ENCODE assay signal across 8 cellular contexts in the genomic region with DNA sequence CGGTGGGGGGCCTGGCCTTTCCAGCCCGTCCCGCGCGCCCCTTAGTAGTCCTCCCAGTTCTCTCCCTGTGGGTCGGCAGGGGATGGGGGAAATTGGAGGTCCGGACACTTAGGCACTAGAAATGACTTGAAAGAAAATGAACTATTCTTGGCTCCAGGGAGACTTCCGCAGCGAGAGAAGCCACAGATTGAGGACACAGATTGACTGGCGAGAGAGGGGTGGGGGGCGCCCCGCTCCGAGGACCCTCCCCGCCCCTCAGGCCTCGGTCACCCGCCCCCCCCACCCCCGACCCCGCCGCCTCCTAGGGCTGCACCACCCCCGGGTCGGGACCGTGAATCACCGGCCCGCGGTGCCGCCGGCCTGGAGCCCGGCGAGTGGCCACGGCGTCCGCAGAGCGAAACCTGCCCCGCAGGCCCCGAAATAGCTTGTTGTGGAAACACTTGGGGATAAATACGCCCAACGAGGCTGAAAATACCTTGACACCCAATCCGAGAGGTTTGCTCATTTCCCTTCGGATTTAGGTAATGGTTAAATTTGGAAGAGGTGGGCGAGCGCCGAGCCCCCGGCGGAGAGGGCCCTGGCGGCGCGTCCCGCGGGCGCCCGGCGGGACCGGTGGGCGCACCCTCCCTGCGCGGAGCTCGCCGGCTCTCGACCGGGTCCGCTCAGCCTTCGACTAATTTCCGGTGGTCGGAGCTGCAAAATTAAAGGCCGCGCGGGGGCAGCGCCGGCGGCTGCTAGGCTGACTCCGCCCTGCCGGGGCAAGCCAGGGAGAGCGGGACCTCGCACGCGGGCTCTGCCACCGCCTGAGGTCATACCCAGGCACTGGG. TPM values are rescaled to one million over a fixed set of nuclear protein-coding genes. Genes with fewer than 3 reads are reported as not detected.
DNase-seq lines count a peak whose midpoint lies in the region; ATAC-seq and TF ChIP-seq lines count a peak whose summit lies in the region.

Gene GFI1, minus strand, starts transcription at position 675 of the 827 bp plus-strand sequence. CDS start 3,438 bp downstream, outside the sequence.

- H3K4me2 ChIP-seq in Loucy (ENCODE audit: low read depth, low read length, poor library complexity, severe bottlenecking): peak within 1 kb of the TSS; percentile 95

- H3K4me1 Mint-ChIP-seq in activated CD8-positive, alpha-beta T cell treated with anti-CD3 and anti-CD28 coated beads for 36 hours (ENCODE audit: low read depth): peaks cover 26% of the 10 kb centered on the region

- no peaks in the 10 kb centered on the region for H3K9me2 ChIP-seq in Loucy (replicated peaks; ENCODE audit: low read depth, low read length)

- H2AFZ ChIP-seq in Loucy (ENCODE audit: low read length): peak within 1 kb of the TSS; percentile 96

- no peaks in the 10 kb centered on the region for H3K27me3 Mint-ChIP-seq in activated CD8-positive, alpha-beta T cell treated with anti-CD3 and anti-CD28 coated beads for 36 hours

- peak within 1 kb of the TSS; percentile 98 for H3K27ac Mint-ChIP-seq in activated CD8-positive, alpha-beta T cell treated with anti-CD3 and anti-CD28 coated beads for 36 hours

- H3F3A ChIP-seq in Loucy (ENCODE audit: low read depth): peaks cover 8% of the 10 kb centered on the region; the same call in 1 of the 2 replicates

- ATAC-seq in GM21528 (IDR thresholded peaks at IDR 0.05; ENCODE audit: low FRiP score, unreplicated experiment) (peak; percentile 3), esophagus mucosa (peak; percentile 36)
- ATAC-seq in activated CD8-positive, alpha-beta T cell treated with anti-CD3 and anti-CD28 coated beads for 36 hours: peak; percentile 53

- peak within 1 kb of the TSS; percentile 85 for H3K9ac ChIP-seq in Loucy (ENCODE audit: low read depth, low read length, poor library complexity, severe bottlenecking)

- H3K27me3 ChIP-seq in Loucy (ENCODE audit: insufficient read depth, low read length, poor library complexity, severe bottlenecking) (no peaks in the 10 kb centered on the region), neutrophil (no peaks in the 10 kb centered on the region), uterus (peaks cover 12 to 49% of the 10 kb centered on the region in 2 donors)

- POLR2A ChIA-PET in activated CD8-positive, alpha-beta T cell treated with anti-CD3 and anti-CD28 coated beads for 36 hours (lab: Charles Lee): interaction anchor here (0.5 to 10.9 kb wide), 29 partner anchors 10 to 404 kb away, joined by 3 to 213 read pairs (median 4); partner anchors contain the start of gene GLMN

- no peaks in the 10 kb centered on the region for H3K9me3 Mint-ChIP-seq in activated CD8-positive, alpha-beta T cell treated with anti-CD3 and anti-CD28 coated beads for 36 hours

- H3K4me3 ChIP-seq in Loucy (ENCODE audit: low read length, poor library complexity, severe bottlenecking) (peak within 1 kb of the TSS; percentile 90), neutrophil (ENCODE audit: low read depth in 1 of 2, low read length in 1 of 2) (peak within 1 kb of the TSS; percentile 84 to 90), uterus (peak within 1 kb of the TSS; percentile 6 to 36)

- peak; percentile 47 for DNase-seq in EL
- peak; percentile 92 for DNase-seq in activated CD8-positive, alpha-beta T cell treated with anti-CD3 and anti-CD28 coated beads for 36 hours
- DNase-seq in uterus: no peak
- no peak for DNase-seq in NCI-H446 (lab: John Stamatoyannopoulos, UW)

- H3K79me2 ChIP-seq in Loucy (ENCODE audit: insufficient read depth, low read length): peaks cover 29% of the 10 kb centered on the region

- no peaks in the 10 kb centered on the region for H4K20me1 ChIP-seq in Loucy (ENCODE audit: insufficient read depth, low read length, poor library complexity, severe bottlenecking)

- H3K36me3 Mint-ChIP-seq in activated CD8-positive, alpha-beta T cell treated with anti-CD3 and anti-CD28 coated beads for 36 hours (ENCODE audit: low read depth): peaks cover 47% of the 10 kb centered on the region

- no peak for TF ChIP-seq POLR2A in uterus (IDR thresholded peaks at IDR 0.05)

- peak within 1 kb of the TSS; percentile 79 for H3K27ac ChIP-seq in neutrophil
- no peak within 1 kb of the TSS for H3K27ac ChIP-seq in uterus

- CTCF ChIA-PET in activated CD8-positive, alpha-beta T cell treated with anti-CD3 and anti-CD28 coated beads for 36 hours (lab: Charles Lee): interaction anchor here (0.6 to 5.0 kb wide), 24 partner anchors 8 to 603 kb away, joined by 3 to 51 read pairs (median 4); partner anchors contain the start of genes GLMN and RPAP2

- intact Hi-C loops in activated CD8-positive, alpha-beta T cell treated with anti-CD3 and anti-CD28 coated beads for 36 hours (cut with micrococcal nuclease): loop anchor here (2.0 to 5.0 kb wide), 3 partner anchors 52 to 111 kb away; no protein-coding TSS in a partner anchor
- intact Hi-C loops in uterus (cut with DNase I; ENCODE audit: low total_unique reads): no loop called here

- H3K4me1 ChIP-seq in Loucy (ENCODE audit: insufficient read depth, low read length, poor library complexity, severe bottlenecking): peaks cover 18% of the 10 kb centered on the region
- H3K4me1 ChIP-seq in neutrophil (ENCODE audit: control insufficient read depth in 1 of 2, insufficient read depth in 1 of 2, low read depth in 1 of 2, low read length in 1 of 2): peaks cover 31 to 52% of the 10 kb centered on the region in 2 experiments
- peaks cover 0 to 38% of the 10 kb centered on the region in 2 donors for H3K4me1 ChIP-seq in uterus

- H3K4me3 Mint-ChIP-seq in activated CD8-positive, alpha-beta T cell treated with anti-CD3 and anti-CD28 coated beads for 36 hours: peak within 1 kb of the TSS; percentile 98

- H3K9me3 ChIP-seq in Loucy (ENCODE audit: insufficient read depth, low read depth, low read length) (no peaks in the 10 kb centered on the region), neutrophil (no peaks in the 10 kb centered on the region), uterus (no peaks in the 10 kb centered on the region)

- H3K36me3 ChIP-seq in Loucy (ENCODE audit: insufficient read depth, low read length) (no peaks in the 10 kb centered on the region), neutrophil (no peaks in the 10 kb centered on the region), uterus (no peaks in the 10 kb centered on the region)

- TF ChIP-seq CTCF in Loucy (conservative IDR thresholded peaks at IDR 0.05; ENCODE audit: low read length) (no peak), neutrophil (IDR thresholded peaks at IDR 0.05) (no peak), uterus (IDR thresholded peaks at IDR 0.05) (no peak)
- no peak for TF ChIP-seq CTCF in activated CD8-positive, alpha-beta T cell treated with anti-CD3 and anti-CD28 coated beads for 36 hours (IDR thresholded peaks at IDR 0.05)

RNA-seq across cellular contexts. Expression of gene GFI1, which starts in this region (rescaled TPM):
- 10 to 100 TPM; 54.3 to 55.3 TPM for total RNA-seq in activated CD8-positive, alpha-beta T cell treated with anti-CD3 and anti-CD28 coated beads for 36 hours
- 0.24 TPM for total RNA-seq in esophagus mucosa
- 1 to 10 TPM in 1 of 4 donors, under 1 TPM in 2, not detected in 1; 0.26 to 2.4 (median 0.95) TPM for total RNA-seq in uterus

Comparison
In these comparisons a context has a peak if more than half of its experiments do, and no peak if none do; other contexts are left out.
1. RNA of gene GFI1 (total RNA-seq): 54.3 to 55.3 TPM in activated CD8-positive, alpha-beta T cell treated with anti-CD3 and anti-CD28 coated beads for 36 hours; 0.26 to 2.4 TPM in uterus and 0.24 TPM in esophagus mucosa (single experiment); every median in the first group is over 10 times any median in the second.
2. Peak in ATAC-seq in esophagus mucosa; RNA of the gene not detected or under 1 TPM.
3. DNase-seq: peak in EL (single experiment) and activated CD8-positive, alpha-beta T cell treated with anti-CD3 and anti-CD28 coated beads for 36 hours (single experiment); none in uterus (0 of 2) and NCI-H446 (0 of 2).
4. ATAC-seq: peak in every context shown above with its lines; median percentile 53 in activated CD8-positive, alpha-beta T cell treated with anti-CD3 and anti-CD28 coated beads for 36 hours; 36 in esophagus mucosa; 3 in GM21528.
5. H3K4me3 ChIP-seq: peak in every context shown above with its lines; median percentile 90 in Loucy; 87 in neutrophil; 21 in uterus.